28 cellular contexts compared by ENCODE assay signal in genomic region chr2:145753966-145754365, GRCh38.
DNase-seq lines count a peak whose midpoint lies in the region; ATAC-seq, FAIRE-seq and TF ChIP-seq lines count a peak whose summit lies in the region.
"Had no signal": no experiment of that assay in that cellular context is flagged by ENCODE, and none has a peak within 500 bp of the region (broad histone marks: within the 10 kb centered on the region; RNA-seq: fewer than 3 reads in every experiment).

No MANE protein-coding gene starts in this region.

- no peak overlapping the region for H3K27ac ChIP-seq in K562 (ENCODE audit: extremely low read depth, low read depth, low read length)
- peak overlapping the region; percentile 90 for H3K27ac ChIP-seq in subcutaneous abdominal adipose tissue (ENCODE audit: low read depth, low read length)
- H3K27ac ChIP-seq: adrenal gland, foreskin keratinocyte, neutrophil, psoas muscle, RWPE1, upper lobe of left lung had no signal

- H3K4me2 ChIP-seq in K562 (ENCODE audit: insufficient read depth, low read length): no peak overlapping the region

- H2AFZ ChIP-seq in K562 (ENCODE audit: low read depth, low read length): peak overlapping the region; percentile 98

- H3K9me1 ChIP-seq in K562 (ENCODE audit: control insufficient read depth, insufficient read depth, low read length): no peaks in the 10 kb centered on the region

- TF ChIP-seq EP300 in K562 (IDR thresholded peaks at IDR 0.05; ENCODE audit: low read length): no peak

- DNase-seq in NCI-H510A treated with DMSO at 0.1 percent for 48 hours (lab: John Stamatoyannopoulos, UW): peak; percentile 4
- DNase-seq in NCI-H510A (lab: John Stamatoyannopoulos, UW): no peak
- peak; percentile 18 for DNase-seq in NB4 (ENCODE audit: low read depth)
- peak in 3 of 4 experiments; percentile 10 to 57 (median 47) for DNase-seq in K562 (ENCODE audit: extremely low read depth in 1 of 4, low spot score in 3 of 4)
- no peak for DNase-seq in activated CD8-positive, alpha-beta memory T cell treated with anti-CD3 and anti-CD28 coated beads, Interleukin-2, amount 50 U/mL, for 48 hours
- no peak for DNase-seq in medulla oblongata (ENCODE audit: extremely low spot score)
- DNase-seq: activated CD4-positive, alpha-beta T cell treated with anti-CD3 and anti-CD28 coated beads, Interleukin-2, amount 50 U/mL, for 4 hours; activated naive CD4-positive, alpha-beta T cell; activated T-cell treated with anti-CD3 and anti-CD28 coated beads, Interleukin-2, amount 50 U/mL, for 72 hours; adrenal gland; CD4-positive, alpha-beta T cell; esophagus squamous epithelium; foreskin keratinocyte; KBM-7; MG63; NCI-H1436; NCI-H2081 treated with DMSO at 0.1 percent for 48 hours; NCI-H82; OCI-M1; psoas muscle; stimulated activated CD4-positive, alpha-beta T cell treated with anti-CD3 and anti-CD28 coated beads, Interleukin-4, amount 100 ng/mL, for 24 hours; upper lobe of left lung had no signal

- peak overlapping the region in 1 of 2 experiments; percentile 18; a peak in 1 of 4 replicates for H3K9ac ChIP-seq in K562 (ENCODE audit: insufficient read depth in 1 of 2, low read depth in 2 of 2, low read length in 2 of 2)
- H3K9ac ChIP-seq in subcutaneous abdominal adipose tissue (ENCODE audit: low read length in 5 of 5): no peak overlapping the region

- in situ Hi-C loops in K562 (cut with MboI): no loop called here

- no peak for TF ChIP-seq POLR2A in NB4 (IDR thresholded peaks at IDR 0.05; ENCODE audit: extremely low read depth, insufficient read length)
- TF ChIP-seq POLR2A in K562 (conservative IDR thresholded peaks at IDR 0.05): no peak

- intact Hi-C loops in K562 (cut with micrococcal nuclease): loop anchor here (5.0 to 10.0 kb wide), 4 partner anchors 161 to 1169 kb away; no protein-coding TSS in a partner anchor

- peak; percentile 39 for ATAC-seq in K562
- no peak for ATAC-seq in GM18909 (IDR thresholded peaks at IDR 0.05; ENCODE audit: poor library complexity, unreplicated experiment)
- ATAC-seq: activated CD4-positive, CD25-positive, alpha-beta regulatory T cell treated with anti-CD3 and anti-CD28 coated beads, Interleukin-2, amount 50 U/mL, for 24 hours; activated T-cell treated with anti-CD3 and anti-CD28 coated beads, Interleukin-2, amount 50 U/mL, for 72 hours; foreskin keratinocyte; psoas muscle had no signal

- no peaks in the 10 kb centered on the region for H3K27me3 ChIP-seq in K562 (ENCODE audit: control insufficient read depth in 2 of 2, insufficient read depth in 2 of 2, low read length in 2 of 2)
- no peaks in the 10 kb centered on the region for H3K27me3 ChIP-seq in subcutaneous abdominal adipose tissue (ENCODE audit: control insufficient read depth in 5 of 5, insufficient read depth in 4 of 5, low read length in 5 of 5)
- H3K27me3 ChIP-seq: adrenal gland, esophagus squamous epithelium, foreskin keratinocyte, MG63, upper lobe of left lung had no signal

- peaks cover 22 to 49% of the 10 kb centered on the region in 2 experiments for H3K4me1 ChIP-seq in K562 (replicated peaks in 1 of 2; ENCODE audit: control insufficient read depth in 2 of 2, insufficient read depth in 2 of 2, low read length in 2 of 2)
- peaks cover 2 to 43% (median 38%) of the 10 kb centered on the region in 5 donors for H3K4me1 ChIP-seq in subcutaneous abdominal adipose tissue (ENCODE audit: control insufficient read depth in 5 of 5, insufficient read depth in 5 of 5, low read length in 5 of 5)

- CTCF ChIA-PET in K562 (lab: Yijun Ruan, JAX; ENCODE audit: low intra/inter-chr PET ratio): no interaction called here

- TF ChIP-seq RAD21 in K562 (CRISPR knock-in tag; conservative IDR thresholded peaks at IDR 0.05 in 1 of 2, IDR thresholded peaks at IDR 0.05 in 1 of 2): no peak

- BruUV-seq in K562 (replicated peaks; lab: Mats Ljungman, UMichigan): no TSS peak

- no peaks in the 10 kb centered on the region for H3K9me3 ChIP-seq in K562 (replicated peaks; ENCODE audit: control insufficient read depth, insufficient read depth, low read depth, low read length)
- no peaks in the 10 kb centered on the region for H3K9me3 ChIP-seq in subcutaneous abdominal adipose tissue (ENCODE audit: control insufficient read depth in 5 of 5, low read length in 5 of 5)
- H3K9me3 ChIP-seq: adrenal gland, esophagus squamous epithelium, MG63, neutrophil, psoas muscle, upper lobe of left lung had no signal

- H4K20me1 ChIP-seq in K562 (replicated peaks; ENCODE audit: control insufficient read depth, insufficient read depth, low read length): no peaks in the 10 kb centered on the region

- FAIRE-seq in K562 (lab: Jason Lieb, UNC): no peak
- FAIRE-seq: endometrium had no signal

- TF ChIP-seq CTCF in NB4 (IDR thresholded peaks at IDR 0.05; ENCODE audit: low read depth, low read length) (no peak), K562 (IDR thresholded peaks at IDR 0.05 in 2 of 3, conservative IDR thresholded peaks at IDR 0.05 in 1 of 3; ENCODE audit: insufficient read depth in 2 of 3, low read depth in 1 of 3, low read length in 3 of 3) (no peak)

- WGBS in K562 (ENCODE audit: insufficient coverage, low coverage, missing lambda C conversion rate): 21% methylated on average over 3 of the region's 3 CpGs

- H3K36me3 ChIP-seq in K562 (ENCODE audit: control insufficient read depth, insufficient read depth, low read length) (no peaks in the 10 kb centered on the region), subcutaneous abdominal adipose tissue (ENCODE audit: control insufficient read depth in 5 of 5, insufficient read depth in 5 of 5, low read length in 5 of 5) (no peaks in the 10 kb centered on the region)
- H3K36me3 ChIP-seq: adrenal gland, esophagus squamous epithelium, MG63, neutrophil, upper lobe of left lung had no signal

- H3K79me2 ChIP-seq in K562 (ENCODE audit: control insufficient read depth, insufficient read depth, low read length): no peaks in the 10 kb centered on the region

- POLR2A ChIA-PET in K562 (lab: Yijun Ruan, JAX): interaction anchor here (0.6 kb wide), 1 partner anchor 1284 kb away, joined by 3 read pairs; no protein-coding TSS in a partner anchor

- H3K4me3 ChIP-seq in NB4 (ENCODE audit: low read depth, low read length) (no peak overlapping the region), K562 (no peak overlapping the region), subcutaneous abdominal adipose tissue (ENCODE audit: low read depth in 1 of 5, low read length in 5 of 5) (no peak overlapping the region)
- H3K4me3 ChIP-seq: adrenal gland, esophagus squamous epithelium, MG63, psoas muscle, upper lobe of left lung had no signal

TF ChIP-seq in K562, 482 proteins besides CTCF, POLR2A, EP300 and RAD21 (continues in another document):
- TF ChIP-seq PYGO2 (tag; IDR thresholded peaks at IDR 0.05): no peak
- no peak for TF ChIP-seq SREBF1 (IDR thresholded peaks at IDR 0.05; ENCODE audit: borderline replicate concordance, low read depth, low read length)
- no peak for TF ChIP-seq COPS2 (conservative IDR thresholded peaks at IDR 0.05)
- no peak for TF ChIP-seq ARID4B (CRISPR knock-in tag; IDR thresholded peaks at IDR 0.05)

Comparison
In these comparisons a context has a peak if more than half of its experiments do, and no peak if none do; other contexts are left out.
1. DNase-seq: peak in NCI-H510A treated with DMSO at 0.1 percent for 48 hours (single experiment), NB4 (single experiment) and K562 (3 of 4); none in NCI-H510A (single experiment), activated CD8-positive, alpha-beta memory T cell treated with anti-CD3 and anti-CD28 coated beads, Interleukin-2, amount 50 U/mL, for 48 hours (single experiment) and medulla oblongata (single experiment).